In the genomic region with DNA sequence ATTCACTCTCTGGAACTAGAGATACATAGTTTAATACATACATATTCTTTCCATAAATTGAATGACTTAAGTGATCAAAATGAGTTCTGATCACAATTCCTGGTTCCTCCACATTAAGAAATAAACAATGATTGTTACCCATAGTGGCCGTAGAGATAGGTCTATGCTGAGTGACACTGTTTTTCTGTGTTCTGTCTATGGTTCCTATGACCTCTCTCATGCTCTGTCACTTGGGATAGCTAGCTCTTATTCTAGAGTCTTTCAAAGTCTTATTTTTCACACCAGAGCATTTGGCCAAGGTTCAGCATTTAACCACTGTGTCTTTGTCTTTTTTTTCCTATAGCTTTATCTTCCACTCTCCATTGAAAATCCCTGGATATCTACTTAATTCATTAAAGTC, we compare ENCODE assay signal across 24 cellular contexts.
"Had no signal": no experiment of that assay in that cellular context is flagged by ENCODE, and none has a peak within 500 bp of the region (broad histone marks: within the 10 kb centered on the region; RNA-seq: fewer than 3 reads in every experiment).

No MANE protein-coding gene starts in this region.

- H2AFZ ChIP-seq: parathyroid adenoma had no signal

- ATAC-seq: gastroesophageal sphincter, left lung had no signal

- H3K27me3 ChIP-seq: colonic mucosa, esophagus squamous epithelium, gastroesophageal sphincter, left lung, right lobe of liver, stomach, transverse colon had no signal

- H3K4me1 ChIP-seq: colonic mucosa, esophagus squamous epithelium, gastroesophageal sphincter, left lung, parathyroid adenoma, prostate gland, right lobe of liver, transverse colon had no signal

- H3K27ac Mint-ChIP-seq: naive B cell; nephron progenitor cell; stimulated activated naive B cell treated with anti-CD40 and anti-IgM and Interleukin-4, amounts not matched to agents 10 μg/mL and 1 μg/mL and 100 μg/mL, for 72 hours had no signal

- H3K4me3 Mint-ChIP-seq: naive B cell; nephron progenitor cell; stimulated activated naive B cell treated with anti-CD40 and anti-IgM and Interleukin-4, amounts not matched to agents 10 μg/mL and 1 μg/mL and 100 μg/mL, for 72 hours had no signal

- H3K36me3 ChIP-seq: colonic mucosa, esophagus squamous epithelium, gastroesophageal sphincter, left lung, prostate gland, right lobe of liver, stomach, thoracic aorta, transverse colon had no signal

- H3K27ac ChIP-seq: colonic mucosa, esophagus squamous epithelium, gastroesophageal sphincter, left lung, parathyroid adenoma, prostate gland, right lobe of liver, stomach, thoracic aorta, transverse colon had no signal

- H3K79me2 ChIP-seq: parathyroid adenoma had no signal

- H3K4me1 Mint-ChIP-seq: naive B cell; nephron progenitor cell; stimulated activated naive B cell treated with anti-CD40 and anti-IgM and Interleukin-4, amounts not matched to agents 10 μg/mL and 1 μg/mL and 100 μg/mL, for 72 hours had no signal

- H3K9ac ChIP-seq: parathyroid adenoma had no signal

- DNase-seq: colonic mucosa; dermis blood vessel endothelial cell; esophagus squamous epithelium; foreskin fibroblast; glutamatergic neuron; islet precursor cell; left lung; mesenchymal stem cell; midbrain; naive B cell; nephron progenitor cell; right lobe of liver; stimulated activated CD4-positive, alpha-beta T cell treated with anti-CD3 and anti-CD28 coated beads, Interleukin-4, amount 100 ng/mL, for 1 hour; stimulated activated CD8-positive, alpha-beta memory T cell treated with anti-CD3 and anti-CD28 coated beads, Interleukin-4, amount 100 ng/mL, for 48 hours; stimulated activated naive B cell treated with anti-CD40 and anti-IgM and Interleukin-4, amounts not matched to agents 10 μg/mL and 1 μg/mL and 100 μg/mL, for 72 hours; stomach; substantia nigra; transverse colon had no signal

- H3K27me3 Mint-ChIP-seq: naive B cell; stimulated activated naive B cell treated with anti-CD40 and anti-IgM and Interleukin-4, amounts not matched to agents 10 μg/mL and 1 μg/mL and 100 μg/mL, for 72 hours had no signal

- H3K9me3 ChIP-seq: prostate gland had no signal

- H3K4me3 ChIP-seq: colonic mucosa, esophagus squamous epithelium, gastroesophageal sphincter, left lung, lung, prostate gland, right lobe of liver, stomach, thoracic aorta, transverse colon had no signal

- FAIRE-seq: urothelium cell line had no signal

- H3K36me3 Mint-ChIP-seq: naive B cell; stimulated activated naive B cell treated with anti-CD40 and anti-IgM and Interleukin-4, amounts not matched to agents 10 μg/mL and 1 μg/mL and 100 μg/mL, for 72 hours had no signal
